ENCODE assay signal across 8 cellular contexts in genomic region chr3:53162672-53163458, GRCh38. TPM values are rescaled to one million over a fixed set of nuclear protein-coding genes. Genes with fewer than 3 reads are reported as not detected.
DNase-seq lines count a peak whose midpoint lies in the region; ATAC-seq and TF ChIP-seq lines count a peak whose summit lies in the region.

No MANE protein-coding gene starts in this region.

- no peak for TF ChIP-seq POLR2A in NB4 (IDR thresholded peaks at IDR 0.05; ENCODE audit: extremely low read depth, insufficient read length)

- CTCF ChIA-PET in HEK293T (lab: Yijun Ruan, JAX): interaction anchor here (2.0 kb wide), 1 partner anchor 34 kb away, joined by 6 read pairs; no protein-coding TSS in a partner anchor

- no peak for TF ChIP-seq CTCF in NB4 (IDR thresholded peaks at IDR 0.05; ENCODE audit: low read depth, low read length)
- TF ChIP-seq CTCF in left lung (IDR thresholded peaks at IDR 0.05): no peak

- POLR2A ChIA-PET in HEK293T (lab: Yijun Ruan, JAX): no interaction called here

- intact Hi-C loops in left lung (cut with DNase I): no loop called here

- H3K9me3 Mint-ChIP-seq in activated naive CD4-positive, alpha-beta T cell treated with anti-CD3 and anti-CD28 coated beads, Interleukin-2, amount 50 U/mL, for 72 hours: no peaks in the 10 kb centered on the region

- peak overlapping the region; percentile 97 for H3K4me3 ChIP-seq in NB4 (ENCODE audit: low read depth, low read length)
- H3K4me3 ChIP-seq in left lung: peak overlapping the region; percentile 82 to 89

- H3K27me3 ChIP-seq in left lung: no peaks in the 10 kb centered on the region

- no peaks in the 10 kb centered on the region for H3K9me3 ChIP-seq in left lung

- peak overlapping the region; percentile 11 to 52 for H3K27ac Mint-ChIP-seq in activated naive CD4-positive, alpha-beta T cell treated with anti-CD3 and anti-CD28 coated beads, Interleukin-2, amount 50 U/mL, for 72 hours

- no peaks in the 10 kb centered on the region for H3K36me3 Mint-ChIP-seq in activated naive CD4-positive, alpha-beta T cell treated with anti-CD3 and anti-CD28 coated beads, Interleukin-2, amount 50 U/mL, for 72 hours

- DNase-seq in GM19240 (ENCODE audit: insufficient read length, low spot score): peak; percentile 64
- DNase-seq in NB4 (ENCODE audit: low read depth): peak; percentile 30
- peak in 1 of 2 donors; percentile 17 for DNase-seq in activated naive CD4-positive, alpha-beta T cell treated with anti-CD3 and anti-CD28 coated beads, Interleukin-2, amount 50 U/mL, for 72 hours (ENCODE audit: low spot score in 2 of 2)
- DNase-seq in left lung: no peak
- peak; percentile 50 for DNase-seq in stimulated activated naive CD4-positive, alpha-beta T cell treated with Interleukin-2 at 50 U/mL for 16 hours (lab: John Stamatoyannopoulos, UW)
- DNase-seq in NCI-H2227 (lab: John Stamatoyannopoulos, UW; ENCODE audit: unreplicated experiment): no peak
- no peak for DNase-seq in HEK293T (ENCODE audit: extremely low spot score)
- no peak for DNase-seq in NCI-H82 treated with DMSO at 0.1 percent for 48 hours (lab: John Stamatoyannopoulos, UW; ENCODE audit: unreplicated experiment)

- peak in 1 of 2 donors; percentile 3 for ATAC-seq in activated naive CD4-positive, alpha-beta T cell treated with anti-CD3 and anti-CD28 coated beads, Interleukin-2, amount 50 U/mL, for 72 hours
- peak; percentile 4 for ATAC-seq in left lung

- H3K4me1 ChIP-seq in left lung: peaks cover 33 to 82% of the 10 kb centered on the region in 2 donors

- peak overlapping the region in 1 of 2 donors; percentile 95 for H3K27ac ChIP-seq in left lung

- peaks cover 0 to 11% of the 10 kb centered on the region in 2 donors for H3K36me3 ChIP-seq in left lung

TF ChIP-seq in HEK293T, 16 proteins besides CTCF, POLR2A, EP300 and RAD21:
- TF ChIP-seq LEF1 (IDR thresholded peaks at IDR 0.05; ENCODE audit: borderline replicate concordance) (no peak), ELF4 (IDR thresholded peaks at IDR 0.05) (no peak), FOXK2 (IDR thresholded peaks at IDR 0.05) (no peak), SP1 (IDR thresholded peaks at IDR 0.05) (no peak), PKNOX1 (IDR thresholded peaks at IDR 0.05) (no peak), SUZ12 (IDR thresholded peaks at IDR 0.05) (no peak), TARDBP (IDR thresholded peaks at IDR 0.05) (no peak), L3MBTL2 (conservative IDR thresholded peaks at IDR 0.05) (no peak), CTBP1 (IDR thresholded peaks at IDR 0.05; ENCODE audit: borderline replicate concordance) (no peak), BHLHE40 (IDR thresholded peaks at IDR 0.05; ENCODE audit: borderline replicate concordance) (no peak), NFRKB (IDR thresholded peaks at IDR 0.05) (no peak), ZNF384 (IDR thresholded peaks at IDR 0.05) (no peak), HDGF (IDR thresholded peaks at IDR 0.05; ENCODE audit: borderline replicate concordance) (no peak), FOXA1 (IDR thresholded peaks at IDR 0.05) (no peak), ARNT (IDR thresholded peaks at IDR 0.05) (no peak), FOXM1 (IDR thresholded peaks at IDR 0.05; ENCODE audit: borderline replicate concordance) (no peak)

RNA-seq across cellular contexts. Expression of gene PRKCD, which starts 1.9 kb away (rescaled TPM):
- 10 to 100 TPM in 1 of 2 donors, 1 to 10 TPM in 1; 3.4 to 22.5 TPM for total RNA-seq in activated naive CD4-positive, alpha-beta T cell treated with anti-CD3 and anti-CD28 coated beads, Interleukin-2, amount 50 U/mL, for 72 hours
- 10 to 100 TPM; 73.2 to 73.7 TPM for total RNA-seq in left lung

RNA-seq across cellular contexts. Expression of gene RFT1, which starts 32.6 kb away (rescaled TPM):
- 10 to 100 TPM; 19.5 to 38.3 TPM for total RNA-seq in activated naive CD4-positive, alpha-beta T cell treated with anti-CD3 and anti-CD28 coated beads, Interleukin-2, amount 50 U/mL, for 72 hours
- 10 to 100 TPM; 24.3 to 28.0 TPM for total RNA-seq in left lung

Comparison
In these comparisons a context has a peak if more than half of its experiments do, and no peak if none do; other contexts are left out.
1. DNase-seq: peak in GM19240 (single experiment), NB4 (single experiment) and stimulated activated naive CD4-positive, alpha-beta T cell treated with Interleukin-2 at 50 U/mL for 16 hours (single experiment); none in left lung (0 of 2), NCI-H2227 (single experiment), HEK293T (single experiment) and NCI-H82 treated with DMSO at 0.1 percent for 48 hours (single experiment).